In genomic region chr17:12665263-12666210, GRCh38 we compare ENCODE assay signal across 8 cellular contexts. TPM values are rescaled to one million over a fixed set of nuclear protein-coding genes. Genes with fewer than 3 reads are reported as not detected.
A peak's percentile ranks its signal among the peaks of the same experiment; 100 is the strongest.
DNase-seq lines count a peak whose midpoint lies in the region; ATAC-seq and TF ChIP-seq lines count a peak whose summit lies in the region.

TSS of gene MYOCD (plus strand) at chr17:12665890. CDS start at chr17:12666189, 299 bp downstream.

- peak within 1 kb of the TSS; percentile 19 to 43 for H3K9ac ChIP-seq in mucosa of rectum (ENCODE audit: low read depth in 1 of 2, low read length in 2 of 2)

- H3K4me1 ChIP-seq in mucosa of rectum (ENCODE audit: control insufficient read depth in 2 of 2, insufficient read depth in 2 of 2, low read length in 2 of 2): peaks cover 0 to 2% of the 10 kb centered on the region in 2 donors

- H3K9me3 ChIP-seq in AG04450 (ENCODE audit: control insufficient read depth, insufficient read depth, low read length) (no peaks in the 10 kb centered on the region), mucosa of rectum (ENCODE audit: control insufficient read depth in 2 of 2, low read length in 2 of 2) (no peaks in the 10 kb centered on the region)

- TF ChIP-seq CTCF in AG04450 (IDR thresholded peaks at IDR 0.05; ENCODE audit: low read depth, low read length) (no peak), epithelial cell of proximal tubule (conservative IDR thresholded peaks at IDR 0.05; ENCODE audit: low read depth, low read length) (no peak)

- H3K36me3 ChIP-seq in mucosa of rectum (ENCODE audit: control insufficient read depth in 2 of 2, insufficient read depth in 2 of 2, low read length in 2 of 2): no peaks in the 10 kb centered on the region

- CTCF ChIA-PET in AG04450 (lab: Charles Lee): interaction anchor here (0.5 to 5.0 kb wide), 14 partner anchors 10 to 668 kb away, joined by 3 to 166 read pairs (median 6); partner anchors contain the start of gene ZNF18

- peak within 1 kb of the TSS; percentile 77 for H3K4me3 ChIP-seq in AG04450 (ENCODE audit: low read depth, low read length)
- peak within 1 kb of the TSS; percentile 29 for H3K4me3 ChIP-seq in epithelial cell of proximal tubule (ENCODE audit: low read depth, low read length)
- H3K4me3 ChIP-seq in mucosa of rectum (ENCODE audit: low read length in 2 of 2): peak within 1 kb of the TSS; percentile 55 to 71

- H3K27ac ChIP-seq in AG04450 (ENCODE audit: low read depth, low read length) (peak within 1 kb of the TSS; percentile 61), mucosa of rectum (ENCODE audit: low read depth in 2 of 2, low read length in 2 of 2) (peak within 1 kb of the TSS; percentile 47 to 56)

- POLR2A ChIA-PET in AG04450 (lab: Yijun Ruan, JAX): interaction anchor here (0.6 to 1.7 kb wide), 5 partner anchors 37 to 144 kb away, joined by 3 to 8 read pairs (median 4); no protein-coding TSS in a partner anchor

- H3K27me3 ChIP-seq in AG04450 (ENCODE audit: control insufficient read depth, insufficient read depth, low read length) (no peaks in the 10 kb centered on the region), mucosa of rectum (ENCODE audit: control insufficient read depth in 2 of 2, insufficient read depth in 2 of 2, low read length in 2 of 2) (peaks cover 25 to 33% of the 10 kb centered on the region in 2 donors)

- DNase-seq in AG04450 (ENCODE audit: low read depth, low spot score) (peak; percentile 18), epithelial cell of proximal tubule (ENCODE audit: low read depth) (no peak)

- peak; percentile 53 for ATAC-seq in HG03432 (IDR thresholded peaks at IDR 0.05; ENCODE audit: unreplicated experiment)
- no peak for ATAC-seq in HG03457 (IDR thresholded peaks at IDR 0.05; ENCODE audit: unreplicated experiment)
- no peak for ATAC-seq in HG03175 (IDR thresholded peaks at IDR 0.05; ENCODE audit: unreplicated experiment)
- ATAC-seq in GM18909 (IDR thresholded peaks at IDR 0.05; ENCODE audit: poor library complexity, unreplicated experiment): no peak
- ATAC-seq in GM21423 (IDR thresholded peaks at IDR 0.05; ENCODE audit: unreplicated experiment): no peak

RNA-seq across cellular contexts. Expression of gene MYOCD, which starts in this region (rescaled TPM):
- polyA plus RNA-seq in AG04450 (2011; rRNA removed): 17.5 and 19.0 TPM in 2 replicates
- polyA minus RNA-seq in AG04450 (2011; rRNA and poly(A)+ RNA removed): 38.7 and 45.3 TPM in 2 replicates
- total RNA-seq in epithelial cell of proximal tubule: 0.36 and 2.2 TPM in 2 replicates
